In the genomic region with DNA sequence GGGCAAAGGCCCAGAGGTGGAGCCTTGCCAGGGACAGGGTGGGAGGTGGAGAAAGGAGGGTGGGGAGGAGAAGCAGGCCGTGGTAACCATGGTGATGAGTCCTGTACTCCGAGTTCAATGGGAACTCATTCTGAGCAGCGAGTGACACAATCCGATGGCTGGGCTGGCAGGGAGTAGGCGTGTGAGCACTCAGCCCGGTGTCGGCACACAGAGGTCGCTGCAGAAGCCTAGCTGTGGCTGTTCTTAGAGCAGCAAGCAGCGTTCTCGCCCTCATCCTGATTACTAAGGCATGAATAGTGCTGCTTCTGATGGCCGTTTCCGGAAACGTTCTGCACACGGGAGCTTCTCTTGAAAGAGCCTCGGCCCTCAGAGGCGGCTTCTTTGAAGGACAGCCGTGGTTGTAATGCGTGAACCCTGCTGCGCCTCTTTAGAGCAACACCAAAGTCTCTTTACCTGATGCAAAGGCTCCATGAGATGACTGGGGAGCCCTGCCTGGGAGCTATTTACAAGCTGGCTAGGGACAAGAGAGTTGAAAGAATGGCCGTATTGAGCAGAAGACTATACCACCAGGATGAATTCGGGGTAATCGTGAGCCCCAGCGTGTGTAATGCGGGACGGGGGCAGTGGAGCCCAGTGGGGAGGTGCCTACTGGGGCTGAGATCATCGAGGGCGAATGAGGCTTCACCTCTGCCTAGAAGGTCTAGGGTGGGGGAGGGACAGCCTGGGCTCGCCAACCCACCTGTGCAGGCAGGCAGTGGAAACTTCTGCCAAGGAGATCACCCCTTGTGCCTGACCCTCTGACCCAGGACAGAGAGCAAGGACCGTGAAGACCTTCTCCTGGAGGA, we compare ENCODE assay signal across 8 cellular contexts.
A peak's percentile ranks its signal among the peaks of the same experiment; 100 is the strongest.
DNase-seq lines count a peak whose midpoint lies in the region; ATAC-seq, FAIRE-seq and TF ChIP-seq lines count a peak whose summit lies in the region.

No MANE protein-coding gene starts in this region.

- peak; percentile 4 for TF ChIP-seq CTCF in bronchial epithelial cell (IDR thresholded peaks at IDR 0.05; ENCODE audit: insufficient read depth, low read length, severe bottlenecking)

- peaks cover 3% of the 10 kb centered on the region for H3K27me3 ChIP-seq in bronchial epithelial cell (ENCODE audit: control insufficient read depth, insufficient read depth, low read length)

- DNase-seq in CD1c-positive myeloid dendritic cell (ENCODE audit: extremely low spot score) (peak; percentile 16), NCI-H1436 (lab: John Stamatoyannopoulos, UW) (peak; percentile 63), bronchial epithelial cell (ENCODE audit: low read depth) (peak; percentile 47), mucosa of gallbladder (ENCODE audit: low spot score) (peak; percentile 12), activated gamma-delta T cell (lab: John Stamatoyannopoulos, UW) (no peak)

- H3K4me3 ChIP-seq in bronchial epithelial cell (ENCODE audit: low read depth, low read length) = no peak overlapping the region

- no peak for ATAC-seq in GM19324 (IDR thresholded peaks at IDR 0.05; ENCODE audit: low FRiP score, unreplicated experiment)
- no peak for ATAC-seq in HG02623 (IDR thresholded peaks at IDR 0.05; ENCODE audit: unreplicated experiment)
- no peak for ATAC-seq in HG03025 (IDR thresholded peaks at IDR 0.05; ENCODE audit: low FRiP score, unreplicated experiment)

- no peaks in the 10 kb centered on the region for H3K36me3 ChIP-seq in bronchial epithelial cell (ENCODE audit: control insufficient read depth, insufficient read depth, low read length)

- peak; percentile 55 for FAIRE-seq in bronchial epithelial cell (lab: Jason Lieb, UNC)
